1 cellular context compared by ENCODE assay signal in genomic region chr5:131635755-131636479, GRCh38.
TF ChIP-seq lines count a peak whose summit lies in the region.

No MANE protein-coding gene starts in this region.

TF ChIP-seq in K562, 482 proteins besides CTCF, POLR2A, EP300 and RAD21 (continued from another document):
- TF ChIP-seq, protein P1, sequence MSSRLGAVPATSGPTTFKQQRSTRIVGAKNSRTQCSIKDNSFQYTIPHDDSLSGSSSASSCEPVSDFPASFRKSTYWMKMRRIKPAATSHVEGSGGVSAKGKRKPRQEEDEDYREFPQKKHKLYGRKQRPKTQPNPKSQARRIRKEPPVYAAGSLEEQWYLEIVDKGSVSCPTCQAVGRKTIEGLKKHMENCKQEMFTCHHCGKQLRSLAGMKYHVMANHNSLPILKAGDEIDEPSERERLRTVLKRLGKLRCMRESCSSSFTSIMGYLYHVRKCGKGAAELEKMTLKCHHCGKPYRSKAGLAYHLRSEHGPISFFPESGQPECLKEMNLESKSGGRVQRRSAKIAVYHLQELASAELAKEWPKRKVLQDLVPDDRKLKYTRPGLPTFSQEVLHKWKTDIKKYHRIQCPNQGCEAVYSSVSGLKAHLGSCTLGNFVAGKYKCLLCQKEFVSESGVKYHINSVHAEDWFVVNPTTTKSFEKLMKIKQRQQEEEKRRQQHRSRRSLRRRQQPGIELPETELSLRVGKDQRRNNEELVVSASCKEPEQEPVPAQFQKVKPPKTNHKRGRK (tag; IDR thresholded peaks at IDR 0.05): no peak
- TF ChIP-seq SMARCC2 (IDR thresholded peaks at IDR 0.05; ENCODE audit: low read depth) (peak; percentile 48; the same call in 1 of the 2 replicates), NFIC (IDR thresholded peaks at IDR 0.05) (no peak), TBL1XR1 (IDR thresholded peaks at IDR 0.05; ENCODE audit: low read length in 2 of 2) (no peak), BRF1 (IDR thresholded peaks at IDR 0.05; ENCODE audit: borderline replicate concordance, extremely low read depth, insufficient read length) (no peak), ATF7 (IDR thresholded peaks at IDR 0.05) (peak; percentile 86; the same call in 1 of the 2 replicates), POLR2H (tag; IDR thresholded peaks at IDR 0.05; ENCODE audit: low read depth) (peak; percentile 77; the same call in 1 of the 2 replicates), FOXP1 (CRISPR knock-in tag; IDR thresholded peaks at IDR 0.05) (0 out of 2 replicates have a peak, but pooled peaks have one; percentile 4), ZNF740 (CRISPR knock-in tag; IDR thresholded peaks at IDR 0.05) (no peak), ZNF740 (tag; IDR thresholded peaks at IDR 0.05) (no peak), ZBTB49 (CRISPR knock-in tag; IDR thresholded peaks at IDR 0.05; ENCODE audit: borderline replicate concordance) (0 out of 2 replicates have a peak, but pooled peaks have one; percentile 16), EWSR1 (IDR thresholded peaks at IDR 0.05; ENCODE audit: borderline replicate concordance, low read depth, partially characterized antibody) (no peak), ZNF75A (CRISPR knock-in tag; IDR thresholded peaks at IDR 0.05) (peak; percentile 70; the same call in 1 of the 2 replicates), SUPT5H (IDR thresholded peaks at IDR 0.05) (no peak; the same call in 1 of the 2 replicates), ZNF197 (CRISPR knock-in tag; IDR thresholded peaks at IDR 0.05; ENCODE audit: low read depth) (0 out of 2 replicates have a peak, but pooled peaks have one; percentile 25), GTF2A2 (tag; IDR thresholded peaks at IDR 0.05) (0 out of 2 replicates have a peak, but pooled peaks have one; percentile 57), CTBP1 (IDR thresholded peaks at IDR 0.05; ENCODE audit: borderline replicate concordance) (no peak; the same call in 1 of the 2 replicates), ZEB2 (IDR thresholded peaks at IDR 0.05) (no peak), TFE3 (CRISPR knock-in tag; IDR thresholded peaks at IDR 0.05) (no peak), HEY1 (CRISPR knock-in tag; IDR thresholded peaks at IDR 0.05; ENCODE audit: borderline replicate concordance) (no peak), CEBPB (tag; IDR thresholded peaks at IDR 0.05) (peak; percentile 27; the same call in 1 of the 2 replicates), NR2C2 (CRISPR knock-in tag; IDR thresholded peaks at IDR 0.05) (no peak), NR2C2 (tag; IDR thresholded peaks at IDR 0.05) (peak; percentile 37; the same call in 1 of the 2 replicates), SAFB2 (IDR thresholded peaks at IDR 0.05; ENCODE audit: borderline replicate concordance, low read depth, low read length, severe bottlenecking) (no peak), CBFB (CRISPR knock-in tag; IDR thresholded peaks at IDR 0.05) (no peak), NCOA2 (IDR thresholded peaks at IDR 0.05; ENCODE audit: partially characterized antibody in 2 of 2) (no peak), ATF1 (CRISPR knock-in tag; IDR thresholded peaks at IDR 0.05) (no peak), ATF1 (tag; IDR thresholded peaks at IDR 0.05) (peak; percentile 42; the same call in 1 of the 2 replicates), BDP1 (IDR thresholded peaks at IDR 0.05; ENCODE audit: insufficient read depth, insufficient read length) (no peak), SP1 (CRISPR knock-in tag; IDR thresholded peaks at IDR 0.05) (no peak), GABPB1 (CRISPR knock-in tag; IDR thresholded peaks at IDR 0.05) (no peak), E2F8 (IDR thresholded peaks at IDR 0.05; ENCODE audit: low read depth, partially characterized antibody) (no peak), NFE2 (IDR thresholded peaks at IDR 0.05; ENCODE audit: low read depth) (no peak), CBX8 (IDR thresholded peaks at IDR 0.05; ENCODE audit: borderline replicate concordance, extremely low read depth, low read depth, low read length, poor library complexity, severe bottlenecking) (no peak), KAT2B (IDR thresholded peaks at IDR 0.05; ENCODE audit: low read depth, low read length) (no peak), ZNF140 (CRISPR knock-in tag; IDR thresholded peaks at IDR 0.05) (0 out of 2 replicates have a peak, but pooled peaks have one; percentile 44), SMARCE1 (IDR thresholded peaks at IDR 0.05) (0 out of 2 replicates have a peak, but pooled peaks have one; percentile 41), ADNP (tag; IDR thresholded peaks at IDR 0.05) (no peak), CHCHD3 (CRISPR knock-in tag; IDR thresholded peaks at IDR 0.05) (no peak), RFX7 (CRISPR knock-in tag; IDR thresholded peaks at IDR 0.05) (no peak), KDM5B (IDR thresholded peaks at IDR 0.05; ENCODE audit: insufficient replicate concordance, low read depth, low read length) (no peak)
- TF ChIP-seq, protein P2, sequence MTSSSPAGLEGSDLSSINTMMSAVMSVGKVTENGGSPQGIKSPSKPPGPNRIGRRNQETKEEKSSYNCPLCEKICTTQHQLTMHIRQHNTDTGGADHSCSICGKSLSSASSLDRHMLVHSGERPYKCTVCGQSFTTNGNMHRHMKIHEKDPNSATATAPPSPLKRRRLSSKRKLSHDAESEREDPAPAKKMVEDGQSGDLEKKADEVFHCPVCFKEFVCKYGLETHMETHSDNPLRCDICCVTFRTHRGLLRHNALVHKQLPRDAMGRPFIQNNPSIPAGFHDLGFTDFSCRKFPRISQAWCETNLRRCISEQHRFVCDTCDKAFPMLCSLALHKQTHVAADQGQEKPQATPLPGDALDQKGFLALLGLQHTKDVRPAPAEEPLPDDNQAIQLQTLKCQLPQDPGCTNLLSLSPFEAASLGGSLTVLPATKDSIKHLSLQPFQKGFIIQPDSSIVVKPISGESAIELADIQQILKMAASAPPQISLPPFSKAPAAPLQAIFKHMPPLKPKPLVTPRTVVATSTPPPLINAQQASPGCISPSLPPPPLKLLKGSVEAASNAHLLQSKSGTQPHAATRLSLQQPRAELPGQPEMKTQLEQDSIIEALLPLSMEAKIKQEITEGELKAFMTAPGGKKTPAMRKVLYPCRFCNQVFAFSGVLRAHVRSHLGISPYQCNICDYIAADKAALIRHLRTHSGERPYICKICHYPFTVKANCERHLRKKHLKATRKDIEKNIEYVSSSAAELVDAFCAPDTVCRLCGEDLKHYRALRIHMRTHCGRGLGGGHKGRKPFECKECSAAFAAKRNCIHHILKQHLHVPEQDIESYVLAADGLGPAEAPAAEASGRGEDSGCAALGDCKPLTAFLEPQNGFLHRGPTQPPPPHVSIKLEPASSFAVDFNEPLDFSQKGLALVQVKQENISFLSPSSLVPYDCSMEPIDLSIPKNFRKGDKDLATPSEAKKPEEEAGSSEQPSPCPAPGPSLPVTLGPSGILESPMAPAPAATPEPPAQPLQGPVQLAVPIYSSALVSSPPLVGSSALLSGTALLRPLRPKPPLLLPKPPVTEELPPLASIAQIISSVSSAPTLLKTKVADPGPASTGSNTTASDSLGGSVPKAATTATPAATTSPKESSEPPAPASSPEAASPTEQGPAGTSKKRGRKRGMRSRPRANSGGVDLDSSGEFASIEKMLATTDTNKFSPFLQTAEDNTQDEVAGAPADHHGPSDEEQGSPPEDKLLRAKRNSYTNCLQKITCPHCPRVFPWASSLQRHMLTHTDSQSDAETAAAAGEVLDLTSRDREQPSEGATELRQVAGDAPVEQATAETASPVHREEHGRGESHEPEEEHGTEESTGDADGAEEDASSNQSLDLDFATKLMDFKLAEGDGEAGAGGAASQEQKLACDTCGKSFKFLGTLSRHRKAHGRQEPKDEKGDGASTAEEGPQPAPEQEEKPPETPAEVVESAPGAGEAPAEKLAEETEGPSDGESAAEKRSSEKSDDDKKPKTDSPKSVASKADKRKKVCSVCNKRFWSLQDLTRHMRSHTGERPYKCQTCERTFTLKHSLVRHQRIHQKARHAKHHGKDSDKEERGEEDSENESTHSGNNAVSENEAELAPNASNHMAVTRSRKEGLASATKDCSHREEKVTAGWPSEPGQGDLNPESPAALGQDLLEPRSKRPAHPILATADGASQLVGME (CRISPR knock-in tag; IDR thresholded peaks at IDR 0.05): peak; percentile 77; the same call in 1 of the 2 replicates
- TF ChIP-seq, protein P3, sequence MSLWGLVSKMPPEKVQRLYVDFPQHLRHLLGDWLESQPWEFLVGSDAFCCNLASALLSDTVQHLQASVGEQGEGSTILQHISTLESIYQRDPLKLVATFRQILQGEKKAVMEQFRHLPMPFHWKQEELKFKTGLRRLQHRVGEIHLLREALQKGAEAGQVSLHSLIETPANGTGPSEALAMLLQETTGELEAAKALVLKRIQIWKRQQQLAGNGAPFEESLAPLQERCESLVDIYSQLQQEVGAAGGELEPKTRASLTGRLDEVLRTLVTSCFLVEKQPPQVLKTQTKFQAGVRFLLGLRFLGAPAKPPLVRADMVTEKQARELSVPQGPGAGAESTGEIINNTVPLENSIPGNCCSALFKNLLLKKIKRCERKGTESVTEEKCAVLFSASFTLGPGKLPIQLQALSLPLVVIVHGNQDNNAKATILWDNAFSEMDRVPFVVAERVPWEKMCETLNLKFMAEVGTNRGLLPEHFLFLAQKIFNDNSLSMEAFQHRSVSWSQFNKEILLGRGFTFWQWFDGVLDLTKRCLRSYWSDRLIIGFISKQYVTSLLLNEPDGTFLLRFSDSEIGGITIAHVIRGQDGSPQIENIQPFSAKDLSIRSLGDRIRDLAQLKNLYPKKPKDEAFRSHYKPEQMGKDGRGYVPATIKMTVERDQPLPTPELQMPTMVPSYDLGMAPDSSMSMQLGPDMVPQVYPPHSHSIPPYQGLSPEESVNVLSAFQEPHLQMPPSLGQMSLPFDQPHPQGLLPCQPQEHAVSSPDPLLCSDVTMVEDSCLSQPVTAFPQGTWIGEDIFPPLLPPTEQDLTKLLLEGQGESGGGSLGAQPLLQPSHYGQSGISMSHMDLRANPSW (CRISPR knock-in tag; IDR thresholded peaks at IDR 0.05): no peak
